20 cellular contexts compared by ENCODE assay signal in the genomic region with DNA sequence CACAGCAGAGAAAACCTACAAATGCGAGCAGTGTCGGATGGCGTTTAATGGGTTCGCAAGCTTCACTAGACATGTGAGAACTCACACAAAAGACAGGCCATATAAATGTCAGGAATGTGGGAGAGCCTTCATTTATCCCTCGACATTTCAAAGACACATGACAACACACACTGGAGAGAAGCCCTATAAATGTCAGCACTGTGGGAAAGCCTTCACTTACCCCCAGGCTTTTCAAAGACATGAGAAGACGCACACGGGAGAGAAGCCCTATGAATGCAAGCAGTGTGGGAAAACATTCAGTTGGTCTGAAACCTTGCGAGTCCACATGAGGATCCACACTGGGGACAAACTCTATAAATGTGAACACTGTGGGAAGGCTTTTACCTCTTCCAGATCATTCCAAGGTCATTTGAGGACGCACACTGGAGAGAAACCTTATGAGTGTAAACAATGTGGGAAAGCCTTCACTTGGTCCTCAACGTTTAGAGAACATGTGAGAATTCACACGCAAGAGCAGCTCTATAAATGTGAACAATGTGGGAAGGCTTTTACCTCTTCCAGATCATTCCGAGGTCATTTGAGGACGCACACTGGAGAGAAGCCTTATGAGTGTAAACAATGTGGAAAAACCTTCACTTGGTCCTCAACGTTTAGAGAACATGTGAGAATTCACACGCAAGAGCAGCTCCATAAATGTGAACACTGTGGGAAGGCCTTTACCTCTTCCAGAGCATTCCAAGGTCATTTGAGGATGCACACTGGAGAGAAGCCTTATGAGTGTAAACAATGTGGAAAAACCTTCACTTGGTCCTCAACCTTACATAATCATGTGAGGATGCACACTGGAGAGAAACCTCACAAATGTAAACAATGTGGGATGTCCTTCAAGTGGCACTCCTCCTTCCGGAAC. TPM values are rescaled to one million over a fixed set of nuclear protein-coding genes. Genes with fewer than 3 reads are reported as not detected.
DNase-seq lines count a peak whose midpoint lies in the region; FAIRE-seq and TF ChIP-seq lines count a peak whose summit lies in the region.
"Had no signal": no experiment of that assay in that cellular context is flagged by ENCODE, and none has a peak within 500 bp of the region (broad histone marks: within the 10 kb centered on the region; RNA-seq: fewer than 3 reads in every experiment).

No MANE protein-coding gene starts in this region.

- intact Hi-C loops in Caco-2 (cut with micrococcal nuclease; ENCODE audit: unreplicated experiment) (no loop called here), kidney (cut with DNase I) (no loop called here)

- CTCF ChIA-PET in Caco-2 (lab: Charles Lee) = interaction anchor here (0.5 kb wide), 1 partner anchor 1171 kb away, joined by 3 read pairs; no protein-coding TSS in a partner anchor
- CTCF ChIA-PET in SK-N-SH (lab: Yijun Ruan, JAX) = no interaction called here

- H3K27ac ChIP-seq in astrocyte (ENCODE audit: low read depth, low read length) (no peak overlapping the region), kidney (ENCODE audit: low read depth in 2 of 2, low read length in 2 of 2) (no peak overlapping the region), SK-N-SH (ENCODE audit: low read depth in 2 of 2, low read length in 1 of 2) (no peak overlapping the region)
- H3K27ac ChIP-seq: GM23248, Peyer's patch, SK-N-MC had no signal

- H3K9me3 ChIP-seq in Caco-2 (peaks cover 9% of the 10 kb centered on the region), astrocyte (ENCODE audit: insufficient read depth, low read depth, low read length) (peaks cover 33% of the 10 kb centered on the region), kidney (ENCODE audit: control insufficient read depth in 1 of 2, low read length in 2 of 2) (peaks cover 7 to 17% of the 10 kb centered on the region in 2 donors), SK-N-SH (peaks cover 10% of the 10 kb centered on the region; the same call in 1 of the 2 replicates)

- H3K36me3 Mint-ChIP-seq in Caco-2 (ENCODE audit: insufficient read depth, unreplicated experiment) (peaks cover 44% of the 10 kb centered on the region), astrocyte (ENCODE audit: low read depth, unreplicated experiment) (no peaks in the 10 kb centered on the region)

- no peaks in the 10 kb centered on the region for H4K20me1 ChIP-seq in astrocyte (ENCODE audit: insufficient read depth, low read length)
- H4K20me1 ChIP-seq in SK-N-SH (ENCODE audit: insufficient read depth) = no peaks in the 10 kb centered on the region

- POLR2A ChIA-PET in Caco-2 (lab: Charles Lee) = no interaction called here
- POLR2A ChIA-PET in SK-N-SH (lab: Yijun Ruan, JAX) = no interaction called here

- no peak for TF ChIP-seq RAD21 in SK-N-SH (IDR thresholded peaks at IDR 0.05; ENCODE audit: low read length)

- TF ChIP-seq CTCF in Caco-2 (IDR thresholded peaks at IDR 0.05; ENCODE audit: insufficient read depth in 1 of 2, low read depth in 1 of 2, low read length in 1 of 2, severe bottlenecking in 1 of 2, unreplicated experiment in 1 of 2) (no peak), astrocyte (IDR thresholded peaks at IDR 0.05; ENCODE audit: insufficient read depth, low read depth, low read length) (no peak), kidney (IDR thresholded peaks at IDR 0.05; ENCODE audit: borderline replicate concordance, extremely low read depth, insufficient read depth) (no peak), SK-N-SH (IDR thresholded peaks at IDR 0.05) (no peak)

- WGBS in SK-N-SH (ENCODE audit: low lambda C conversion rate) = 91% methylated on average over 16 of the region's 16 CpGs

- H3K79me2 ChIP-seq in astrocyte (ENCODE audit: insufficient read depth, low read length) (no peaks in the 10 kb centered on the region), SK-N-SH (ENCODE audit: insufficient read depth) (no peaks in the 10 kb centered on the region)

- H3K9ac ChIP-seq in astrocyte (ENCODE audit: low read length) (no peak overlapping the region), kidney (ENCODE audit: low read length in 2 of 2) (no peak overlapping the region), SK-N-SH (no peak overlapping the region)
- H3K9ac ChIP-seq: GM23248 had no signal

- H3K36me3 ChIP-seq in Caco-2 (ENCODE audit: control insufficient read depth, insufficient read depth, low read length) (peaks cover 13% of the 10 kb centered on the region), astrocyte (ENCODE audit: insufficient read depth, low read length) (peaks cover 23% of the 10 kb centered on the region), kidney (ENCODE audit: control insufficient read depth in 1 of 2, insufficient read depth in 2 of 2, low read length in 2 of 2) (peaks cover 18 to 20% of the 10 kb centered on the region in 2 donors), SK-N-SH (replicated peaks in 1 of 2; ENCODE audit: control insufficient read depth in 1 of 2, insufficient read depth in 2 of 2, low read length in 1 of 2) (peaks cover 27 to 48% of the 10 kb centered on the region in 2 experiments)

- FAIRE-seq in astrocyte (lab: Jason Lieb, UNC) (peak; percentile 20), kidney (lab: Jason Lieb, UNC) (no peak)

- H3K9me3 Mint-ChIP-seq in Caco-2 (ENCODE audit: unreplicated experiment) = peaks cover 9% of the 10 kb centered on the region
- peaks cover 20% of the 10 kb centered on the region for H3K9me3 Mint-ChIP-seq in astrocyte (ENCODE audit: unreplicated experiment)

- no peaks in the 10 kb centered on the region for H3K9me2 ChIP-seq in SK-N-SH

- H3K27me3 ChIP-seq in Caco-2 (replicated peaks; ENCODE audit: control insufficient read depth, insufficient read depth, low read length) = no peaks in the 10 kb centered on the region
- H3K27me3 ChIP-seq in astrocyte (ENCODE audit: insufficient read depth, low read length) = no peaks in the 10 kb centered on the region
- no peaks in the 10 kb centered on the region for H3K27me3 ChIP-seq in SK-N-SH (ENCODE audit: insufficient read depth)
- H3K27me3 ChIP-seq: MG63, Peyer's patch had no signal

- H3K4me1 Mint-ChIP-seq in Caco-2 (ENCODE audit: low read depth, unreplicated experiment) = no peaks in the 10 kb centered on the region
- H3K4me1 Mint-ChIP-seq in astrocyte (ENCODE audit: low read depth, unreplicated experiment) = no peaks in the 10 kb centered on the region
- H3K4me1 Mint-ChIP-seq: T-cell had no signal

- H3K4me2 ChIP-seq in astrocyte (ENCODE audit: low read length) (no peak overlapping the region), SK-N-SH (no peak overlapping the region)

- H2AFZ ChIP-seq in astrocyte (ENCODE audit: low read depth, low read length) = no peak overlapping the region
- H2AFZ ChIP-seq in SK-N-SH (ENCODE audit: low read depth) = no peak overlapping the region
- H2AFZ ChIP-seq: GM23248 had no signal

- TSS peak; percentile 19 for BruUV-seq in Caco-2 (replicated peaks; lab: Mats Ljungman, UMichigan)

- H3K4me1 ChIP-seq in Caco-2 = no peaks in the 10 kb centered on the region
- no peaks in the 10 kb centered on the region for H3K4me1 ChIP-seq in astrocyte (ENCODE audit: insufficient read depth, low read length)
- no peaks in the 10 kb centered on the region for H3K4me1 ChIP-seq in kidney (ENCODE audit: control insufficient read depth in 1 of 2, insufficient read depth in 1 of 2, low read depth in 1 of 2, low read length in 2 of 2)
- no peaks in the 10 kb centered on the region for H3K4me1 ChIP-seq in SK-N-SH (ENCODE audit: control insufficient read depth in 1 of 2, insufficient read depth in 2 of 2, low read depth in 1 of 2, low read length in 1 of 2)
- H3K4me1 ChIP-seq: Peyer's patch had no signal

- H3K27ac Mint-ChIP-seq in Caco-2 (ENCODE audit: unreplicated experiment) (no peak overlapping the region), astrocyte (ENCODE audit: unreplicated experiment) (no peak overlapping the region)
- H3K27ac Mint-ChIP-seq: CD4-positive, CD25-positive, alpha-beta regulatory T cell; T-cell had no signal

- no peak for TF ChIP-seq EP300 in SK-N-SH (IDR thresholded peaks at IDR 0.05; ENCODE audit: borderline replicate concordance in 1 of 2, low read depth in 1 of 2, low read length in 1 of 2)

- H3K27me3 Mint-ChIP-seq in Caco-2 (ENCODE audit: insufficient read depth, unreplicated experiment) = no peaks in the 10 kb centered on the region
- peaks cover 5% of the 10 kb centered on the region for H3K27me3 Mint-ChIP-seq in astrocyte (ENCODE audit: low read depth, unreplicated experiment)
- H3K27me3 Mint-ChIP-seq: CD4-positive, CD25-positive, alpha-beta regulatory T cell; T-cell had no signal

- H3F3A ChIP-seq in SK-N-SH (replicated peaks; ENCODE audit: insufficient read depth) = no peaks in the 10 kb centered on the region

- no peak overlapping the region for H3K4me3 ChIP-seq in Caco-2 (ENCODE audit: low read depth, low read length)
- H3K4me3 ChIP-seq in astrocyte (ENCODE audit: insufficient read depth, low read depth, low read length) = no peak overlapping the region
- peak overlapping the region; percentile 3 to 4 for H3K4me3 ChIP-seq in kidney (ENCODE audit: low read length in 2 of 2)
- H3K4me3 ChIP-seq in SK-N-SH (ENCODE audit: low read depth in 2 of 2, low read length in 1 of 2) = peak overlapping the region in 1 of 2 experiments; percentile 1; a peak in 1 of 4 replicates
- H3K4me3 ChIP-seq: GM23248, MG63, Peyer's patch, SK-N-MC had no signal

- no peak for DNase-seq in Caco-2
- no peak for DNase-seq in astrocyte (ENCODE audit: low read depth)
- DNase-seq in kidney = no peak
- DNase-seq in SK-N-SH = no peak
- DNase-seq in DMS79 (lab: John Stamatoyannopoulos, UW) = no peak
- no peak for DNase-seq in COLO668 (lab: John Stamatoyannopoulos, UW; ENCODE audit: unreplicated experiment)
- DNase-seq: AML-193; Calu3; CD4-positive, CD25-positive, alpha-beta regulatory T cell; DMS53; GM23248; Karpas-422; MG63; NCI-H1092; NCI-H2081 treated with DMSO at 0.1 percent for 48 hours; NCI-H510A treated with DMSO at 0.1 percent for 48 hours; T-cell had no signal

- H3K4me3 Mint-ChIP-seq in Caco-2 (ENCODE audit: unreplicated experiment) = no peak overlapping the region
- no peak overlapping the region for H3K4me3 Mint-ChIP-seq in astrocyte (ENCODE audit: unreplicated experiment)
- H3K4me3 Mint-ChIP-seq: CD4-positive, CD25-positive, alpha-beta regulatory T cell; T-cell had no signal

RNA-seq across cellular contexts. Expression of gene ZNF57, which starts 16.8 kb away (rescaled TPM):
- total RNA-seq in Caco-2 (2022) (5.8 and 7.6 TPM in 2 replicates), astrocyte (not detected in 2 replicates), kidney (6.1 TPM)
- polyA plus RNA-seq in kidney (ENCODE audit: insufficient read depth, low read depth, low replicate concordance) (6.2 TPM), SK-N-SH (2012; rRNA removed) (2.1 and 3.2 TPM in 2 replicates)
- polyA plus RNA-seq in SK-N-SH (2012; cell fraction: cytosol; rRNA removed) = 2.2 and 2.7 TPM in 2 replicates
- polyA plus RNA-seq in SK-N-SH (2012; cell fraction: nucleus; rRNA removed) = 3.5 and 6.7 TPM in 2 replicates

RNA-seq across cellular contexts. Expression of gene ZNF77, which starts 27.2 kb away (rescaled TPM):
- total RNA-seq in Caco-2 (2022) = 6.3 and 6.6 TPM in 2 replicates
- 1.4 and 1.5 TPM in 2 replicates for total RNA-seq in astrocyte
- 5.1 TPM for total RNA-seq in kidney
- 2.4 TPM for polyA plus RNA-seq in kidney (ENCODE audit: insufficient read depth, low read depth, low replicate concordance)
- polyA plus RNA-seq in SK-N-SH (2012; rRNA removed) = 4.4 and 6.6 TPM in 2 replicates
- polyA plus RNA-seq in SK-N-SH (2012; cell fraction: cytosol; rRNA removed) = 4.8 and 5.0 TPM in 2 replicates
- polyA plus RNA-seq in SK-N-SH (2012; cell fraction: nucleus; rRNA removed) = 8.4 and 10.1 TPM in 2 replicates

RNA-seq across cellular contexts. Expression of gene ZNF556, which starts 50.4 kb away (rescaled TPM):
- total RNA-seq in Caco-2 (2022) (0.57 and 0.93 TPM in 2 replicates), astrocyte (not detected in 2 replicates), kidney (0.76 TPM)
- polyA plus RNA-seq in kidney (ENCODE audit: insufficient read depth, low read depth, low replicate concordance) (0.56 TPM), SK-N-SH (2012; rRNA removed) (0.46 and 0.67 TPM in 2 replicates)
- 0.63 and 0.71 TPM in 2 replicates for polyA plus RNA-seq in SK-N-SH (2012; cell fraction: cytosol; rRNA removed)
- polyA plus RNA-seq in SK-N-SH (2012; cell fraction: nucleus; rRNA removed) = 0.87 and 1.0 TPM in 2 replicates
- total RNA-seq: Calu3; CD4-positive, CD25-positive, alpha-beta regulatory T cell; GM23248; Peyer's patch; Right ventricle myocardium inferior; T-cell had no signal
- polyA plus RNA-seq: CD4-positive, CD25-positive, alpha-beta regulatory T cell; GM23248 had no signal

RNA-seq across cellular contexts. Expression of gene TLE6, which starts 59.8 kb away (rescaled TPM):
- total RNA-seq in Caco-2 (2022) = 1.4 and 1.9 TPM in 2 replicates
- 0.11 TPM in 1 of 2 replicates, not detected in the other for total RNA-seq in astrocyte
- 3.7 TPM for total RNA-seq in kidney
- polyA plus RNA-seq in kidney (ENCODE audit: insufficient read depth, low read depth, low replicate concordance) = 5.2 TPM
- polyA plus RNA-seq in SK-N-SH (2012; rRNA removed) = 2.6 and 3.3 TPM in 2 replicates
- polyA plus RNA-seq in SK-N-SH (2012; cell fraction: cytosol; rRNA removed) = 0.95 and 1.2 TPM in 2 replicates
- 9.8 and 10.4 TPM in 2 replicates for polyA plus RNA-seq in SK-N-SH (2012; cell fraction: nucleus; rRNA removed)
- total RNA-seq: CD4-positive, CD25-positive, alpha-beta regulatory T cell had no signal
- polyA plus RNA-seq: CD4-positive, CD25-positive, alpha-beta regulatory T cell had no signal

Comparison
In these comparisons a context has a peak if more than half of its experiments do, and no peak if none do; other contexts are left out.
1. H3K4me3 ChIP-seq: peak in kidney (2 of 2); none in Caco-2 (single experiment) and astrocyte (single experiment).